Comparison of ENCODE assay signal across 20 cellular contexts in the genomic region with DNA sequence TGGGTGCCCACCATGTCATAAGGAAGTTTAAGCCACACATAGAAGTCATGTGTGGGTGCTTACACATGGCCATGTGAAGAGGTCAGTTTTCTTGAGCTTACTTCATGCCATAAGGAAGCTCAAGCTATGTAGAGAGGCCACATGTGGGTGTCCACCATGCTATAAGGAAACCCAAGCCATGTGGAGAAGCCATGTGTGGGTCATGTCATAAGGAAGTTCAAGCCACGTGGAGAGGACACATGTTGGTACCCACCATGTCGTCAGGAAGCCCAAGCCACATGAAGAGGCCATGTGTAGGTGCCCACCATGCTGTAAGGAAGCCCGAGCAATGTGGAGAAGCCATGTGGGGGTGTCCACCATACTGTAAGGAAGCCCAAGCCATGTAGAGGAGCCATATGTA.
DNase-seq lines count a peak whose midpoint lies in the region; ATAC-seq, FAIRE-seq and TF ChIP-seq lines count a peak whose summit lies in the region.
"Had no signal": no experiment of that assay in that cellular context is flagged by ENCODE, and none has a peak within 500 bp of the region (broad histone marks: within the 10 kb centered on the region; RNA-seq: fewer than 3 reads in every experiment).

No MANE protein-coding gene starts in this region.

- no peak for ATAC-seq in SK-N-SH treated with all-trans-retinoic acid at 6 μM for 48 hours
- ATAC-seq: A549; CD8-positive, alpha-beta T cell had no signal

- in situ Hi-C loops in mammary epithelial cell (cut with MboI; ENCODE audit: low sequenced_read_pairs in 2 of 2), result no loop called here

- no peak overlapping the region for H3K9ac ChIP-seq in SK-N-SH
- no peak overlapping the region for H3K9ac ChIP-seq in neuronal stem cell (ENCODE audit: low read depth, low read length, poor library complexity)
- no peak overlapping the region for H3K9ac ChIP-seq in mammary epithelial cell (ENCODE audit: insufficient read depth, low read length)
- H3K9ac ChIP-seq: BLaER1 treated with 17β-estradiol and CSF1 and Interleukin-3, amounts not matched to agents 10 nM and 100 nM had no signal

- no peak overlapping the region for H3K23ac ChIP-seq in neuronal stem cell (ENCODE audit: low read depth, low read length, poor library complexity)

- DNase-seq in SK-N-SH (no peak), bronchial epithelial cell (ENCODE audit: low read depth) (no peak), neuronal stem cell (ENCODE audit: low spot score) (no peak), mammary epithelial cell (no peak)
- DNase-seq: AML-193; Caco-2; Calu3; CD4-positive, alpha-beta T cell; CD8-positive, alpha-beta T cell; DMS79 treated with DMSO at 0.1 percent for 48 hours; GF-D8 had no signal

- H3K36me3 ChIP-seq in SK-N-SH (replicated peaks in 1 of 2; ENCODE audit: control insufficient read depth in 1 of 2, insufficient read depth in 2 of 2, low read length in 1 of 2) (no peaks in the 10 kb centered on the region), bronchial epithelial cell (ENCODE audit: control insufficient read depth, insufficient read depth, low read length) (no peaks in the 10 kb centered on the region), neuronal stem cell (replicated peaks in 1 of 2; ENCODE audit: control insufficient read depth in 2 of 2, insufficient read depth in 2 of 2, low read length in 2 of 2) (no peaks in the 10 kb centered on the region), mammary epithelial cell (ENCODE audit: insufficient read depth, low read length) (no peaks in the 10 kb centered on the region)
- H3K36me3 ChIP-seq: BLaER1 treated with 17β-estradiol and CSF1 and Interleukin-3, amounts not matched to agents 10 nM and 100 nM had no signal

- H3K14ac ChIP-seq in neuronal stem cell (ENCODE audit: low read length), result peak overlapping the region; percentile 28

- no peak for TF ChIP-seq RAD21 in SK-N-SH (IDR thresholded peaks at IDR 0.05; ENCODE audit: low read length)

- no peak overlapping the region for H4K8ac ChIP-seq in neuronal stem cell (ENCODE audit: low read depth, low read length)

- H2BK5ac ChIP-seq in neuronal stem cell (ENCODE audit: low read length), result no peak overlapping the region

- TF ChIP-seq EP300 in SK-N-SH (IDR thresholded peaks at IDR 0.05; ENCODE audit: borderline replicate concordance in 1 of 2, low read depth in 1 of 2, low read length in 1 of 2), result no peak

- H3F3A ChIP-seq in SK-N-SH (replicated peaks; ENCODE audit: insufficient read depth), result no peaks in the 10 kb centered on the region

- H3K4me2 ChIP-seq in SK-N-SH, result no peak overlapping the region
- H3K4me2 ChIP-seq in neuronal stem cell (ENCODE audit: insufficient read depth, low read length, poor library complexity, severe bottlenecking), result no peak overlapping the region
- H3K4me2 ChIP-seq in mammary epithelial cell (ENCODE audit: insufficient read depth, low read depth, low read length), result no peak overlapping the region
- H3K4me2 ChIP-seq: A549; BLaER1 treated with 17β-estradiol and CSF1 and Interleukin-3, amounts not matched to agents 10 nM and 100 nM had no signal

- no peak overlapping the region for H3K4me3 ChIP-seq in SK-N-SH (ENCODE audit: low read depth in 2 of 2, low read length in 1 of 2)
- no peak overlapping the region for H3K4me3 ChIP-seq in bronchial epithelial cell (ENCODE audit: low read depth, low read length)
- no peak overlapping the region for H3K4me3 ChIP-seq in neuronal stem cell (ENCODE audit: low read length in 2 of 2)
- no peak overlapping the region for H3K4me3 ChIP-seq in mammary epithelial cell (replicated peaks in 1 of 3; ENCODE audit: insufficient read depth in 1 of 3, low read depth in 2 of 3, low read length in 3 of 3)
- H3K4me3 ChIP-seq: A549; BLaER1 treated with 17β-estradiol and CSF1 and Interleukin-3, amounts not matched to agents 10 nM and 100 nM had no signal

- TF ChIP-seq CTCF in SK-N-SH (IDR thresholded peaks at IDR 0.05) (no peak), bronchial epithelial cell (IDR thresholded peaks at IDR 0.05; ENCODE audit: insufficient read depth, low read length, severe bottlenecking) (no peak), mammary epithelial cell (conservative IDR thresholded peaks at IDR 0.05 in 1 of 2, IDR thresholded peaks at IDR 0.05 in 1 of 2; ENCODE audit: extremely low read depth in 1 of 2, insufficient read depth in 1 of 2, low read depth in 1 of 2, low read length in 2 of 2) (no peak)

- H3K4ac ChIP-seq in neuronal stem cell (ENCODE audit: low read length), result no peak overlapping the region

- intact Hi-C loops in mammary epithelial cell (cut with micrococcal nuclease), result no loop called here

- no peak overlapping the region for H2BK15ac ChIP-seq in neuronal stem cell (ENCODE audit: low read length)

- H4K20me1 ChIP-seq in SK-N-SH (ENCODE audit: insufficient read depth) (no peaks in the 10 kb centered on the region), mammary epithelial cell (ENCODE audit: insufficient read depth, low read length) (no peaks in the 10 kb centered on the region)
- H4K20me1 ChIP-seq: BLaER1 treated with 17β-estradiol and CSF1 and Interleukin-3, amounts not matched to agents 10 nM and 100 nM had no signal

- H2AK5ac ChIP-seq in neuronal stem cell (ENCODE audit: low read depth, low read length), result no peak overlapping the region

- no peaks in the 10 kb centered on the region for H3K79me1 ChIP-seq in neuronal stem cell (ENCODE audit: low read depth, low read length)

- H4K91ac ChIP-seq in neuronal stem cell (ENCODE audit: low read depth, low read length, poor library complexity), result no peak overlapping the region

- WGBS in SK-N-SH (ENCODE audit: low lambda C conversion rate), result 14% methylated on average over 3 of the region's 3 CpGs
- no CpG with 5 or more reads among the region's 3 CpGs for WGBS in neuronal stem cell (ENCODE audit: extremely low coverage in 2 of 2, insufficient read length in 2 of 2, insufficient replicate concordance in 1 of 2), 2 donors
- WGBS in mammary epithelial cell (ENCODE audit: low coverage, missing lambda C conversion rate), result 10% methylated on average over 3 of the region's 3 CpGs

- dilution Hi-C loops in mammary epithelial cell (cut with HindIII; ENCODE audit: low sequenced_read_pairs), result no loop called here

- BruUV-seq in mammary epithelial cell (replicated peaks; lab: Mats Ljungman, UMichigan), result no TSS peak

- peak; percentile 50 for FAIRE-seq in bronchial epithelial cell (lab: Jason Lieb, UNC)
- FAIRE-seq: A549, D721Med, G401.6, GM12891, GM19239 had no signal

- peak overlapping the region; percentile 9 for H3K18ac ChIP-seq in neuronal stem cell (ENCODE audit: low read length)

- no peaks in the 10 kb centered on the region for H3K9me2 ChIP-seq in SK-N-SH

- H2BK12ac ChIP-seq in neuronal stem cell (ENCODE audit: low read length), result no peak overlapping the region

- H3K27me3 ChIP-seq in SK-N-SH (ENCODE audit: insufficient read depth) (no peaks in the 10 kb centered on the region), bronchial epithelial cell (ENCODE audit: control insufficient read depth, insufficient read depth, low read length) (no peaks in the 10 kb centered on the region), neuronal stem cell (ENCODE audit: control insufficient read depth in 3 of 3, insufficient read depth in 3 of 3, low read depth in 1 of 3, low read length in 3 of 3) (peaks cover 0 to 4% (median 0%) of the 10 kb centered on the region in 3 experiments), mammary epithelial cell (ENCODE audit: insufficient read depth, low read length) (no peaks in the 10 kb centered on the region)
- H3K27me3 ChIP-seq: BLaER1 treated with 17β-estradiol and CSF1 and Interleukin-3, amounts not matched to agents 10 nM and 100 nM had no signal

- H2AFZ ChIP-seq in SK-N-SH (ENCODE audit: low read depth) (no peak overlapping the region), neuronal stem cell (ENCODE audit: low read length) (no peak overlapping the region), mammary epithelial cell (ENCODE audit: low read depth, low read length) (no peak overlapping the region)

- no peak overlapping the region for H2BK120ac ChIP-seq in neuronal stem cell (ENCODE audit: low read depth, low read length)

- H3K4me1 ChIP-seq in SK-N-SH (ENCODE audit: control insufficient read depth in 1 of 2, insufficient read depth in 2 of 2, low read depth in 1 of 2, low read length in 1 of 2) (peaks cover 0 to 17% of the 10 kb centered on the region in 2 experiments; a peak in 1 of 4 replicates), neuronal stem cell (ENCODE audit: control insufficient read depth in 2 of 2, insufficient read depth in 1 of 2, low read depth in 1 of 2, low read length in 2 of 2) (peaks cover 0 to 8% of the 10 kb centered on the region in 2 donors), mammary epithelial cell (ENCODE audit: insufficient read depth, low read length) (no peaks in the 10 kb centered on the region)
- H3K4me1 ChIP-seq: A549; BLaER1 treated with 17β-estradiol and CSF1 and Interleukin-3, amounts not matched to agents 10 nM and 100 nM; Caco-2 had no signal

- no peaks in the 10 kb centered on the region for H3K79me2 ChIP-seq in SK-N-SH (ENCODE audit: insufficient read depth)
- no peaks in the 10 kb centered on the region for H3K79me2 ChIP-seq in mammary epithelial cell (ENCODE audit: insufficient read depth, low read length)

- H3K27ac ChIP-seq in SK-N-SH (ENCODE audit: low read depth in 2 of 2, low read length in 1 of 2) (no peak overlapping the region), neuronal stem cell (replicated peaks; ENCODE audit: low read length) (no peak overlapping the region), mammary epithelial cell (ENCODE audit: insufficient read depth, low read depth, low read length) (no peak overlapping the region)
- H3K27ac ChIP-seq: 22Rv1; A549; BLaER1 treated with 17β-estradiol and CSF1 and Interleukin-3, amounts not matched to agents 10 nM and 100 nM; C4-2B had no signal

- POLR2A ChIA-PET in SK-N-SH (lab: Yijun Ruan, JAX), result no interaction called here

- CTCF ChIA-PET in SK-N-SH (lab: Yijun Ruan, JAX), result interaction anchor here (1.0 kb wide), 1 partner anchor 884 kb away, joined by 3 read pairs; no protein-coding TSS in a partner anchor
- CTCF ChIA-PET in mammary epithelial cell (lab: Charles Lee; ENCODE audit: low non-redundant PET), result no interaction called here

- H3K9me3 ChIP-seq in SK-N-SH (no peaks in the 10 kb centered on the region), neuronal stem cell (replicated peaks in 1 of 2; ENCODE audit: control insufficient read depth in 2 of 2, insufficient read depth in 1 of 2, low read depth in 1 of 2, low read length in 2 of 2) (peaks cover 0 to 3% of the 10 kb centered on the region in 2 donors), mammary epithelial cell (replicated peaks; ENCODE audit: insufficient read depth, low read length) (peaks cover 44% of the 10 kb centered on the region)
- H3K9me3 ChIP-seq: Caco-2 had no signal

TF ChIP-seq in SK-N-SH treated with all-trans-retinoic acid at 6 μM for 48 hours, 23 proteins besides CTCF, POLR2A, EP300 and RAD21:
- TF ChIP-seq ESRRG (CRISPR knock-in tag; IDR thresholded peaks at IDR 0.05), result no peak
- TF ChIP-seq ZNF565 (CRISPR knock-in tag; conservative IDR thresholded peaks at IDR 0.05; ENCODE audit: low read depth), result peak; percentile 83; the same call in 1 of the 2 replicates
